In the genomic region with DNA sequence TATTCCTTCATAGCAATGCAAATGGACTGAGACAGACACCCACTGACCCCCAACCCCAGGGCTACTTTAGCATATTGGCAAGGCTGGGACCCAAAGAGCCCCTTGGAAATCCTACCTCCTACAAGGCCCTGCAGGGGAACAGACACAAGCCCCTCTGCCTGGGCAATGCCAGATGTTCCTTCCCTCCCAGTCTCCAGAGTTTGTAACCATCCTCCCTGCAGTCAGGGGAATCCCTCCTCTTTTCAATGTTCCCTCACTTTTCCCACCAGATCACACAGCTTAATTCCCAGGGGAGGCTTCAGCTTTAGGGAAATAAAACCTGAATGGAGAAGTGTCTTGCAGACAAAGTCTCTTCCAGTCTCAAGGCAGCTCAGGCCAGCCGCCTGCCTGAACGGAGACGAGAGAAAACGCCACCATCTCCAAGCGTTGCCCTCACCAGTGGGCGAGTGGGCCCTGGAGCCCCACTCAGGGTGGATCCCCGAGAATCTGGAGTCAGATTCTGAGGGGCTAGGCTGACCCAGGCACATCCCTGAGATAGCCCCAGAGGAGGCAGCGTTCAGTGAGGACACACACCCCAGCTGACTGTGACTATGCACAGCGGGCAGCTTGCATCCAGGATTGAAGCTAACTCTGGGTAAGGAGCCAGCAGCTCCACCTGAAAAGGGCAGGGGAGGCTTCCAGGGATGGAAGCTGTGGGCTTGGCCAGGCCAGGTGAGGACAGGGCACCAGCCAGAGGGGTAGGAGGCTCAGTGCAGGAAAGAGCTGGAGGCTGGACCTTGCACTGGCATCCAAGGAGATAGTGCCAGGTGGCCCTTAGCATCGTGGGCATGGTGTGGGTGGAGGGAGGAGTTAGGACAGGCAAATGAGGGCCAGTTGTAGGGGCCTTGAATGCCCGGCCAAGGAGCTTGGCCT, we compare ENCODE assay signal across 27 cellular contexts.
"Had no signal": no experiment of that assay in that cellular context is flagged by ENCODE, and none has a peak within 500 bp of the region (broad histone marks: within the 10 kb centered on the region; RNA-seq: fewer than 3 reads in every experiment).

No MANE protein-coding gene starts in this region.

- DNase-seq: activated CD4-positive, alpha-beta memory T cell treated with anti-CD3 and anti-CD28 coated beads, Interleukin-2, amount 10 ng/mL, durations not matched to agents 7 days and 5 days; activated CD4-positive, alpha-beta T cell treated with anti-CD3 and anti-CD28 coated beads for 36 hours; activated CD4-positive, alpha-beta T cell treated with anti-CD3 and anti-CD28 coated beads, Interleukin-2, amount 50 U/mL, for 1 hour; activated gamma-delta T cell; activated naive CD4-positive, alpha-beta T cell treated with anti-CD3 and anti-CD28 coated beads for 36 hours; activated naive CD8-positive, alpha-beta T cell treated with anti-CD3 and anti-CD28 coated beads for 36 hours; activated T-cell treated with anti-CD3 and anti-CD28 coated beads for 4 hours; activated T-cell treated with anti-CD3 and anti-CD28 coated beads, Interleukin-2, amount 50 U/mL, for 48 hours; brain microvascular endothelial cell; colonic mucosa; NCI-H1048; NCI-H1417; NCI-H1694; NCI-H2029; NCI-H226; NCI-H510A; NCI-H526 treated with DMSO at 0.1 percent for 48 hours; NK-92 treated with Interleukin-12 subunit alpha and Interleukin-12 subunit beta, amount 100 ng/mL, for 24 hours; OCI-M1; Right ventricle myocardium superior; RPMI8226; SJCRH30; SK-N-SH; T-helper 1 cell had no signal

- H3K27me3 ChIP-seq: brain microvascular endothelial cell, colonic mucosa had no signal

- ATAC-seq: activated CD4-positive, alpha-beta T cell treated with anti-CD3 and anti-CD28 coated beads for 36 hours; activated T-helper 17 cell treated with anti-CD3 and anti-CD28 coated beads, Interleukin-2, amount 50 U/mL, for 72 hours; Panc1 had no signal

- H3K4me1 ChIP-seq: colonic mucosa, SJCRH30 had no signal

- H3K9me3 ChIP-seq: colonic mucosa, SJCRH30, SK-N-SH had no signal

- H3K9ac ChIP-seq: SK-N-SH had no signal

- H3K36me3 ChIP-seq: brain microvascular endothelial cell, cardiac muscle cell, colonic mucosa, SJCRH30 had no signal

- H3K4me3 ChIP-seq: cardiac muscle cell, colonic mucosa, SJCRH30 had no signal
